8 cellular contexts compared by ENCODE assay signal in genomic region chr14:103848720-103849077, GRCh38. TPM values are rescaled to one million over a fixed set of nuclear protein-coding genes. Genes with fewer than 3 reads are reported as not detected.
DNase-seq lines count a peak whose midpoint lies in the region; ATAC-seq and TF ChIP-seq lines count a peak whose summit lies in the region.

No MANE protein-coding gene starts in this region.

- WGBS in esophagus muscularis mucosa = 61% methylated on average over 14 of the region's 14 CpGs

- no peak for TF ChIP-seq CTCF in esophagus muscularis mucosa (IDR thresholded peaks at IDR 0.05)
- TF ChIP-seq CTCF in nephron progenitor cell (IDR thresholded peaks at IDR 0.05) = no peak

- H3K36me3 ChIP-seq in esophagus muscularis mucosa = peaks cover 0 to 5% (median 0%) of the 10 kb centered on the region in 4 donors

- H3K27me3 ChIP-seq in esophagus muscularis mucosa = no peaks in the 10 kb centered on the region

- DNase-seq in stimulated activated naive CD8-positive, alpha-beta T cell treated with anti-CD3 and anti-CD28 coated beads, Interleukin-15, Interleukin-2, amounts not matched to agents 100 U/mL and 50 U/mL, for 24 hours = no peak
- DNase-seq in esophagus muscularis mucosa (ENCODE audit: extremely low spot score) (no peak), nephron progenitor cell (no peak), glomerular visceral epithelial cell (ENCODE audit: extremely low spot score) (no peak), NCI-H2107 (lab: John Stamatoyannopoulos, UW) (no peak)
- DNase-seq in stimulated activated CD4-positive, alpha-beta T cell treated with anti-CD3 and anti-CD28 coated beads, Interleukin-12 subunit alpha, Interleukin-12 subunit beta, amount 100 ng/mL, for 4 hours = no peak

- H3K4me1 ChIP-seq in esophagus muscularis mucosa = peaks cover 22 to 29% (median 27%) of the 10 kb centered on the region in 4 donors

- TF ChIP-seq POLR2A in esophagus muscularis mucosa (IDR thresholded peaks at IDR 0.05; ENCODE audit: low read depth) = no peak

- no peak for TF ChIP-seq EP300 in esophagus muscularis mucosa (IDR thresholded peaks at IDR 0.05)

- intact Hi-C loops in esophagus muscularis mucosa (cut with DNase I) = loop anchor here (5.0 kb wide), 1 partner anchor 41 kb away; no protein-coding TSS in a partner anchor

- H3K4me3 ChIP-seq in esophagus muscularis mucosa = peak overlapping the region; percentile 74 to 94 (median 81)

- H3K9me3 Mint-ChIP-seq in stimulated activated naive CD8-positive, alpha-beta T cell treated with anti-CD3 and anti-CD28 coated beads, Interleukin-15, Interleukin-2, amounts not matched to agents 100 ng/mL and 50 ng/mL, for 24 hours = no peaks in the 10 kb centered on the region
- H3K9me3 Mint-ChIP-seq in nephron progenitor cell = no peaks in the 10 kb centered on the region

- H3K27ac ChIP-seq in esophagus muscularis mucosa (replicated peaks in 1 of 4) = peak overlapping the region; percentile 83 to 88 (median 84)

- peaks cover 15% of the 10 kb centered on the region for H3K4me1 Mint-ChIP-seq in stimulated activated naive CD8-positive, alpha-beta T cell treated with anti-CD3 and anti-CD28 coated beads, Interleukin-15, Interleukin-2, amounts not matched to agents 100 ng/mL and 50 ng/mL, for 24 hours (ENCODE audit: low read depth)
- H3K4me1 Mint-ChIP-seq in nephron progenitor cell = peaks cover 28% of the 10 kb centered on the region

- ATAC-seq in stimulated activated naive CD8-positive, alpha-beta T cell treated with anti-CD3 and anti-CD28 coated beads, Interleukin-15, Interleukin-2, amounts not matched to agents 100 U/mL and 50 U/mL, for 24 hours = no peak
- ATAC-seq in GM19463 (IDR thresholded peaks at IDR 0.05; ENCODE audit: unreplicated experiment) = no peak

- no peaks in the 10 kb centered on the region for H3K36me3 Mint-ChIP-seq in stimulated activated naive CD8-positive, alpha-beta T cell treated with anti-CD3 and anti-CD28 coated beads, Interleukin-15, Interleukin-2, amounts not matched to agents 100 ng/mL and 50 ng/mL, for 24 hours (ENCODE audit: low read depth)
- H3K36me3 Mint-ChIP-seq in nephron progenitor cell (ENCODE audit: low read depth) = no peaks in the 10 kb centered on the region

- H3K9me3 ChIP-seq in esophagus muscularis mucosa = no peaks in the 10 kb centered on the region

- H3K27ac Mint-ChIP-seq in stimulated activated naive CD8-positive, alpha-beta T cell treated with anti-CD3 and anti-CD28 coated beads, Interleukin-15, Interleukin-2, amounts not matched to agents 100 ng/mL and 50 ng/mL, for 24 hours = no peak overlapping the region
- H3K27ac Mint-ChIP-seq in nephron progenitor cell = no peak overlapping the region

- H3K27me3 Mint-ChIP-seq in stimulated activated naive CD8-positive, alpha-beta T cell treated with anti-CD3 and anti-CD28 coated beads, Interleukin-15, Interleukin-2, amounts not matched to agents 100 ng/mL and 50 ng/mL, for 24 hours = peaks cover 11% of the 10 kb centered on the region
- H3K27me3 Mint-ChIP-seq in nephron progenitor cell (ENCODE audit: low read depth, poor library complexity) = peaks cover 46% of the 10 kb centered on the region

- peak overlapping the region; percentile 66 for H3K4me3 Mint-ChIP-seq in stimulated activated naive CD8-positive, alpha-beta T cell treated with anti-CD3 and anti-CD28 coated beads, Interleukin-15, Interleukin-2, amounts not matched to agents 100 ng/mL and 50 ng/mL, for 24 hours
- H3K4me3 Mint-ChIP-seq in nephron progenitor cell = peak overlapping the region; percentile 72

RNA-seq across cellular contexts. Expression of gene PPP1R13B, which starts 1.3 kb away (rescaled TPM):
- 10 to 100 TPM; 19.9 to 25.2 (median 23.6) TPM for total RNA-seq in esophagus muscularis mucosa
